8 cellular contexts compared by ENCODE assay signal in the genomic region with DNA sequence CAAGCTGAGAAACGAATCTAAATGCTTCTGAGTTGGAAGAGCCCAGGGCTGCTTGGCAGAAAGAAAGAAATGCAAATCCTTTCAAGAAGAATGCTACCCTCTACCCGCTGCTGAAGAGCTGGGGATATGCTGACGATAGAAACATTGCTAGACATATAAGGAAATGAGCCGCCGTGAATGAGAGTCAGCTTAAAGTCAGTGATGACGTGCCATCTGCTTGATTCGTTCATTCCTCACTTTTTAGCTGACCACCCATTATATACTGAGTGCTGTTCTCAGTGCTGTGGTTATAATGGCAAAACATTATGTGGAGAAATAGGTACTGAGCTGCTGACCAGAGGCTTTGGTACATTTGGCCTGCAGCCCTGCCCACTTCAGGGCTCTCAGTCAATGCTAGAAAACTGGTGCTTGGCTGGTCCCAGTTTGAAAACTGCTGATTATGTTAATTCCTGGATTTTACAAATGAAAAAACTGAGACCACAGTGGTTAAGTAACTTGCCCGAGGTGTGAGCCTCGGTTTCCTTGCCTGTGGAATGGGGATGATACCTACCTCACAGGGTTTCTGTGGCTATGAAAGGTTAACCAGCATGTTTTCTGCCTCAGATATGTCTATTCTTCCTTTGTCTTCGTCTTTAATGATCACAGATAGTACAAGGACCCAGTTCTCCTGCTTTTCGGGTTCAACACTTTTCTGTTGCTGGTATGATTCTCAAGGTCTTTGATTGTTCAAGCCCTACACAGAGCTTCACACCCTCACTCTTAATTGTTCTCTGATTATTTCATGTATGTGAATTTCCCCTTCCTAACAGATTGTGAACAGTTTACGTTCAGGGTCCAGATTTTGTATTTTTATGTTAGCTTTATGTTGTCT. TPM values are rescaled to one million over a fixed set of nuclear protein-coding genes. Genes with fewer than 3 reads are reported as not detected.
DNase-seq lines count a peak whose midpoint lies in the region; ATAC-seq and TF ChIP-seq lines count a peak whose summit lies in the region.

No MANE protein-coding gene starts in this region.

- H3K4me3 Mint-ChIP-seq in Caco-2 (ENCODE audit: unreplicated experiment), result no peak overlapping the region
- H3K4me3 Mint-ChIP-seq in endodermal cell, result no peak overlapping the region
- H3K4me3 Mint-ChIP-seq in naive thymus-derived CD4-positive, alpha-beta T cell, result no peak overlapping the region

- H3K9ac ChIP-seq in NT2/D1 (ENCODE audit: insufficient read length, low read depth) (no peak overlapping the region), endodermal cell (ENCODE audit: extremely low read depth, low read length, poor library complexity, severe bottlenecking) (no peak overlapping the region)

- H3K27ac Mint-ChIP-seq in Caco-2 (ENCODE audit: unreplicated experiment) (peak overlapping the region; percentile 2), endodermal cell (peak overlapping the region; percentile 4)
- H3K27ac Mint-ChIP-seq in naive thymus-derived CD4-positive, alpha-beta T cell, result peak overlapping the region in 7 of 9 donors; percentile 5 to 82 (median 63)

- H3K36me3 Mint-ChIP-seq in Caco-2 (ENCODE audit: insufficient read depth, unreplicated experiment) (peaks cover 48% of the 10 kb centered on the region), endodermal cell (ENCODE audit: low read depth) (peaks cover 27% of the 10 kb centered on the region)
- peaks cover 0 to 13% (median 4%) of the 10 kb centered on the region in 5 donors for H3K36me3 Mint-ChIP-seq in naive thymus-derived CD4-positive, alpha-beta T cell

- H3K4me1 Mint-ChIP-seq in Caco-2 (ENCODE audit: low read depth, unreplicated experiment), result peaks cover 18% of the 10 kb centered on the region
- peaks cover 21% of the 10 kb centered on the region for H3K4me1 Mint-ChIP-seq in endodermal cell
- peaks cover 19 to 67% (median 42%) of the 10 kb centered on the region in 7 donors for H3K4me1 Mint-ChIP-seq in naive thymus-derived CD4-positive, alpha-beta T cell

- CTCF ChIA-PET in Caco-2 (lab: Charles Lee), result no interaction called here
- CTCF ChIA-PET in naive thymus-derived CD4-positive, alpha-beta T cell (lab: Charles Lee), result interaction anchor here (0.6 to 1.4 kb wide), 3 partner anchors 43 to 1732 kb away, joined by 3 to 4 read pairs (median 3); no protein-coding TSS in a partner anchor

- no peaks in the 10 kb centered on the region for H3K9me3 Mint-ChIP-seq in Caco-2 (ENCODE audit: unreplicated experiment)
- no peaks in the 10 kb centered on the region for H3K9me3 Mint-ChIP-seq in endodermal cell
- H3K9me3 Mint-ChIP-seq in naive thymus-derived CD4-positive, alpha-beta T cell, result no peaks in the 10 kb centered on the region

- intact Hi-C loops in Caco-2 (cut with micrococcal nuclease; ENCODE audit: unreplicated experiment), result loop anchor here (5.0 kb wide), 1 partner anchor 42 kb away; no protein-coding TSS in a partner anchor
- intact Hi-C loops in naive thymus-derived CD4-positive, alpha-beta T cell (cut with micrococcal nuclease), result no loop called here

- H3K4me3 ChIP-seq in Caco-2 (ENCODE audit: low read depth, low read length) (no peak overlapping the region), NT2/D1 (ENCODE audit: insufficient read length, low read depth) (no peak overlapping the region), endodermal cell (ENCODE audit: low read length) (no peak overlapping the region)
- H3K4me3 ChIP-seq in naive thymus-derived CD4-positive, alpha-beta T cell (ENCODE audit: low read length), result no peak overlapping the region

- H3K9me3 ChIP-seq in Caco-2 (no peaks in the 10 kb centered on the region), NT2/D1 (ENCODE audit: insufficient read depth, low read length) (no peaks in the 10 kb centered on the region), endodermal cell (ENCODE audit: control insufficient read depth, low read length) (peaks cover 17% of the 10 kb centered on the region)
- H3K9me3 ChIP-seq in naive thymus-derived CD4-positive, alpha-beta T cell (ENCODE audit: control insufficient read depth in 2 of 3, low read length in 3 of 3), result no peaks in the 10 kb centered on the region

- H3K27me3 Mint-ChIP-seq in Caco-2 (ENCODE audit: insufficient read depth, unreplicated experiment), result no peaks in the 10 kb centered on the region
- no peaks in the 10 kb centered on the region for H3K27me3 Mint-ChIP-seq in endodermal cell (ENCODE audit: insufficient read depth)
- H3K27me3 Mint-ChIP-seq in naive thymus-derived CD4-positive, alpha-beta T cell, result no peaks in the 10 kb centered on the region

- H3K4me1 ChIP-seq in Caco-2 (peaks cover 11% of the 10 kb centered on the region; the same call in 1 of the 2 replicates), NT2/D1 (ENCODE audit: insufficient read depth, insufficient read length) (peaks cover 3% of the 10 kb centered on the region), endodermal cell (ENCODE audit: control insufficient read depth, insufficient read depth, low read length) (no peaks in the 10 kb centered on the region)
- H3K4me1 ChIP-seq in naive thymus-derived CD4-positive, alpha-beta T cell (ENCODE audit: control insufficient read depth in 2 of 2, insufficient read depth in 2 of 2, low read length in 2 of 2), result peaks cover 14 to 42% of the 10 kb centered on the region in 2 donors

- POLR2A ChIA-PET in Caco-2 (lab: Charles Lee), result no interaction called here
- POLR2A ChIA-PET in naive thymus-derived CD4-positive, alpha-beta T cell (lab: Charles Lee), result interaction anchor here (0.7 to 1.3 kb wide), 2 partner anchors 10 to 51 kb away, joined by 3 read pairs; no protein-coding TSS in a partner anchor

- DNase-seq in Caco-2 (no peak), NT2/D1 (ENCODE audit: low read depth, low spot score) (peak; percentile 11), endodermal cell (peak; percentile 66), NCI-H1417 treated with DMSO at 0.1 percent for 48 hours (lab: John Stamatoyannopoulos, UW) (no peak), OCI-M2 (lab: John Stamatoyannopoulos, UW; ENCODE audit: unreplicated experiment) (no peak), NCI-H1105 treated with DMSO at 0.1 percent for 48 hours (lab: John Stamatoyannopoulos, UW) (no peak)
- DNase-seq in naive thymus-derived CD4-positive, alpha-beta T cell, result peak in 1 of 9 donors; percentile 8
- DNase-seq in activated naive CD4-positive, alpha-beta T cell treated with Interleukin-2 at 50 U/mL for 16 hours, result no peak

- H3K36me3 ChIP-seq in Caco-2 (ENCODE audit: control insufficient read depth, insufficient read depth, low read length) (peaks cover 1% of the 10 kb centered on the region; the same call in 1 of the 2 replicates), NT2/D1 (ENCODE audit: insufficient read depth, insufficient read length, low read length) (peaks cover 4% of the 10 kb centered on the region), endodermal cell (ENCODE audit: control insufficient read depth, insufficient read depth, low read length) (peaks cover 37% of the 10 kb centered on the region)
- H3K36me3 ChIP-seq in naive thymus-derived CD4-positive, alpha-beta T cell (ENCODE audit: control insufficient read depth in 2 of 3, insufficient read depth in 3 of 3, low read length in 3 of 3), result no peaks in the 10 kb centered on the region

- TF ChIP-seq CTCF in Caco-2 (IDR thresholded peaks at IDR 0.05; ENCODE audit: insufficient read depth in 1 of 2, low read depth in 1 of 2, low read length in 1 of 2, severe bottlenecking in 1 of 2, unreplicated experiment in 1 of 2), result no peak
- TF ChIP-seq CTCF in endodermal cell (conservative IDR thresholded peaks at IDR 0.05), result no peak

- BruUV-seq in Caco-2 (replicated peaks; lab: Mats Ljungman, UMichigan), result no TSS peak

- peak overlapping the region; percentile 47 for H3K27ac ChIP-seq in endodermal cell (ENCODE audit: low read depth, low read length)
- H3K27ac ChIP-seq in naive thymus-derived CD4-positive, alpha-beta T cell (ENCODE audit: low read depth, low read length), result no peak overlapping the region

- WGBS in endodermal cell (ENCODE audit: insufficient coverage in 1 of 2, insufficient read length in 1 of 2), 2 experiments, result 59 to 77% methylated on average over 10 to 12 of the region's 12 CpGs

- ATAC-seq in naive thymus-derived CD4-positive, alpha-beta T cell, result peak; percentile 64

- H3K27me3 ChIP-seq in Caco-2 (replicated peaks; ENCODE audit: control insufficient read depth, insufficient read depth, low read length) (no peaks in the 10 kb centered on the region), NT2/D1 (ENCODE audit: insufficient read depth, insufficient read length) (no peaks in the 10 kb centered on the region), endodermal cell (ENCODE audit: control insufficient read depth, insufficient read depth, low read length, poor library complexity, severe bottlenecking) (no peaks in the 10 kb centered on the region)
- no peaks in the 10 kb centered on the region for H3K27me3 ChIP-seq in naive thymus-derived CD4-positive, alpha-beta T cell (ENCODE audit: control insufficient read depth in 2 of 2, insufficient read depth in 2 of 2, low read length in 2 of 2)

RNA-seq across cellular contexts. Expression of gene TULP4, which starts 27.7 kb away (rescaled TPM):
- total RNA-seq in Caco-2 (2022) (126 and 128 TPM in 2 replicates), endodermal cell (100 to 1,000 TPM; 102 to 103 TPM)
- polyA plus RNA-seq in endodermal cell (2013, experiment 1 of 2), result 24.6 TPM
- polyA plus RNA-seq in endodermal cell (2013, experiment 2 of 2), result 26.8 TPM
- 10 to 100 TPM; 37.2 to 79.0 (median 65.3) TPM for total RNA-seq in naive thymus-derived CD4-positive, alpha-beta T cell
- polyA plus RNA-seq in naive thymus-derived CD4-positive, alpha-beta T cell, result 10 to 100 TPM; 33.3 to 34.9 TPM

Comparison
In these comparisons a context has a peak if more than half of its experiments do, and no peak if none do; other contexts are left out.
1. DNase-seq: peak in NT2/D1 (single experiment) and endodermal cell (single experiment); none in Caco-2 (0 of 2), NCI-H1417 treated with DMSO at 0.1 percent for 48 hours (single experiment), OCI-M2 (single experiment), activated naive CD4-positive, alpha-beta T cell treated with Interleukin-2 at 50 U/mL for 16 hours (single experiment) and NCI-H1105 treated with DMSO at 0.1 percent for 48 hours (single experiment).
2. H3K27ac Mint-ChIP-seq: peak in every context shown above with its lines; median percentile 63 in naive thymus-derived CD4-positive, alpha-beta T cell; 4 in endodermal cell; 2 in Caco-2.